8 cellular contexts compared by ENCODE assay signal in the genomic region with DNA sequence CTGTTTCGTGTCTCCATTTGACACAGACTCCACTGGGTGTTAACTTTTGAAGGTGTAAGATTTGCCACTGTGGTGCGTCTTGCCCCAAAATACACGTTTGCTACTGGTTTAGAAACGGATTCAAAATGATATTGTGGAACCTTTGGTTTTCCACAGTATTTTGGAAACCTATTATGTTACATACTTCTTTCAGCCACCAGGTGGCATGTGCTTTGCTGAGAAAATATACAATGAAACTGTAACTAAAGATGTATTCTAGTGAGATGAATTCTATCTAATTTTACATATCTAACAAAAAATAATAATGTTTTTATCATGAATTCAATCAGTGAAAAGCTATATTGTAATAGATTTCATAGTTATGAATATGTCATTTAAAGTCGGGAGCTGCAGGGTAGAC. TPM values are rescaled to one million over a fixed set of nuclear protein-coding genes. Genes with fewer than 3 reads are reported as not detected.
DNase-seq lines count a peak whose midpoint lies in the region; ATAC-seq, FAIRE-seq and TF ChIP-seq lines count a peak whose summit lies in the region.

No MANE protein-coding gene starts in this region.

- CTCF ChIA-PET in BJ (lab: Yijun Ruan, JAX) (interaction anchor here (0.6 to 1.3 kb wide), 2 partner anchors 13 to 1223 kb away, joined by 3 read pairs; no protein-coding TSS in a partner anchor), SK-N-SH (lab: Yijun Ruan, JAX) (interaction anchor here (0.8 to 1.7 kb wide), 8 partner anchors 9 to 69 kb away, joined by 3 to 6 read pairs (median 3); no protein-coding TSS in a partner anchor)

- H3K4me3 ChIP-seq in BJ (ENCODE audit: low read depth, low read length) (no peak overlapping the region), SK-N-SH (ENCODE audit: low read depth in 2 of 2, low read length in 1 of 2) (no peak overlapping the region), keratinocyte (ENCODE audit: control insufficient read depth in 2 of 3, extremely low read depth in 1 of 3, insufficient read depth in 2 of 3, low read depth in 1 of 3, low read length in 3 of 3) (no peak overlapping the region)

- H2AFZ ChIP-seq in SK-N-SH (ENCODE audit: low read depth) (no peak overlapping the region), keratinocyte (ENCODE audit: control insufficient read depth, low read length) (no peak overlapping the region)

- no peak overlapping the region for H3K9ac ChIP-seq in SK-N-SH
- H3K9ac ChIP-seq in keratinocyte (ENCODE audit: control insufficient read depth, extremely low read depth, insufficient read depth, low read length) = no peak overlapping the region

- dilution Hi-C loops in keratinocyte (cut with MboI; ENCODE audit: extremely low pct_ligation_motif_present, low sequenced_read_pairs) = no loop called here

- H3K9me3 ChIP-seq in SK-N-SH (no peaks in the 10 kb centered on the region), keratinocyte (ENCODE audit: control insufficient read depth, low read depth, low read length) (no peaks in the 10 kb centered on the region)

- H3F3A ChIP-seq in SK-N-SH (replicated peaks; ENCODE audit: insufficient read depth) = no peaks in the 10 kb centered on the region

- TF ChIP-seq EP300 in SK-N-SH (IDR thresholded peaks at IDR 0.05; ENCODE audit: borderline replicate concordance in 1 of 2, low read depth in 1 of 2, low read length in 1 of 2) = no peak

- no peaks in the 10 kb centered on the region for H3K79me2 ChIP-seq in SK-N-SH (ENCODE audit: insufficient read depth)
- H3K79me2 ChIP-seq in keratinocyte (ENCODE audit: control insufficient read depth, insufficient read depth, low read length) = no peaks in the 10 kb centered on the region

- H3K4me2 ChIP-seq in SK-N-SH = no peak overlapping the region
- H3K4me2 ChIP-seq in keratinocyte (ENCODE audit: control insufficient read depth, extremely low read depth, insufficient read depth, low read depth, low read length) = no peak overlapping the region

- no peak for DNase-seq in BJ (ENCODE audit: low read depth)
- peak; percentile 11 for DNase-seq in SK-N-SH
- DNase-seq in keratinocyte (ENCODE audit: low read depth, low spot score) = no peak
- no peak for DNase-seq in SIG-M5 treated with dmso at 0.1 percent for 504 hours (lab: John Stamatoyannopoulos, UW; ENCODE audit: unreplicated experiment)

- H4K20me1 ChIP-seq in SK-N-SH (ENCODE audit: insufficient read depth) = no peaks in the 10 kb centered on the region
- H4K20me1 ChIP-seq in keratinocyte (ENCODE audit: control insufficient read depth, extremely low read depth, insufficient read depth, low read length) = no peaks in the 10 kb centered on the region

- no peak overlapping the region for H3K27ac ChIP-seq in SK-N-SH (ENCODE audit: low read depth in 2 of 2, low read length in 1 of 2)
- no peak overlapping the region for H3K27ac ChIP-seq in keratinocyte (ENCODE audit: control insufficient read depth, insufficient read depth, low read length)

- 0% methylated on average over 5 of the region's 5 CpGs for WGBS in SK-N-SH (ENCODE audit: low lambda C conversion rate)

- peak; percentile 41; the same call in 1 of the 2 replicates for TF ChIP-seq RAD21 in SK-N-SH (IDR thresholded peaks at IDR 0.05; ENCODE audit: low read length)

- no peak for FAIRE-seq in keratinocyte (lab: Jason Lieb, UNC)

- H3K4me1 ChIP-seq in SK-N-SH (ENCODE audit: control insufficient read depth in 1 of 2, insufficient read depth in 2 of 2, low read depth in 1 of 2, low read length in 1 of 2) = no peaks in the 10 kb centered on the region
- no peaks in the 10 kb centered on the region for H3K4me1 ChIP-seq in keratinocyte (ENCODE audit: control insufficient read depth, extremely low read depth, insufficient read depth, low read length)

- H3K36me3 ChIP-seq in BJ (ENCODE audit: control insufficient read depth, insufficient read depth, low read length) (no peaks in the 10 kb centered on the region), SK-N-SH (replicated peaks in 1 of 2; ENCODE audit: control insufficient read depth in 1 of 2, insufficient read depth in 2 of 2, low read length in 1 of 2) (no peaks in the 10 kb centered on the region), keratinocyte (ENCODE audit: control insufficient read depth in 2 of 2, extremely low read depth in 1 of 2, insufficient read depth in 2 of 2, low read length in 2 of 2) (no peaks in the 10 kb centered on the region)

- H3K27me3 ChIP-seq in BJ (ENCODE audit: control insufficient read depth, insufficient read depth, low read length) (no peaks in the 10 kb centered on the region), SK-N-SH (ENCODE audit: insufficient read depth) (no peaks in the 10 kb centered on the region), keratinocyte (ENCODE audit: control insufficient read depth, extremely low read depth, insufficient read depth, low read length) (no peaks in the 10 kb centered on the region)

- peak; percentile 29; the same call in 1 of the 2 replicates for TF ChIP-seq CTCF in BJ (IDR thresholded peaks at IDR 0.05; ENCODE audit: insufficient read depth, low read depth, low read length)
- TF ChIP-seq CTCF in SK-N-SH (IDR thresholded peaks at IDR 0.05) = peak; percentile 77
- peak in 2 of 3 experiments; percentile 49 to 55 for TF ChIP-seq CTCF in keratinocyte (optimal IDR thresholded peaks at IDR 0.05 in 1 of 3, IDR thresholded peaks at IDR 0.05 in 1 of 3, conservative IDR thresholded peaks at IDR 0.05 in 1 of 3; ENCODE audit: extremely low read depth in 1 of 3, insufficient read depth in 2 of 3, low read length in 3 of 3)

- H3K9me2 ChIP-seq in SK-N-SH = no peaks in the 10 kb centered on the region

- ATAC-seq in GM21786 (IDR thresholded peaks at IDR 0.05; ENCODE audit: unreplicated experiment) = peak; percentile 55
- no peak for ATAC-seq in HG03139 (IDR thresholded peaks at IDR 0.05; ENCODE audit: unreplicated experiment)
- no peak for ATAC-seq in HG02981 (IDR thresholded peaks at IDR 0.05; ENCODE audit: unreplicated experiment)
- no peak for ATAC-seq in HG03432 (IDR thresholded peaks at IDR 0.05; ENCODE audit: unreplicated experiment)

- no peaks in the 10 kb centered on the region for H3K9me1 ChIP-seq in keratinocyte (ENCODE audit: control insufficient read depth, extremely low read depth, insufficient read depth, low read length)

- POLR2A ChIA-PET in BJ (lab: Charles Lee) = no interaction called here
- POLR2A ChIA-PET in SK-N-SH (lab: Yijun Ruan, JAX) = no interaction called here

TF ChIP-seq in SK-N-SH, 30 proteins besides CTCF, POLR2A, EP300 and RAD21:
- peak; percentile 51 for TF ChIP-seq SMC3 (IDR thresholded peaks at IDR 0.05; ENCODE audit: low read depth, low read length)
- TF ChIP-seq RFX5 (IDR thresholded peaks at IDR 0.05; ENCODE audit: low read length) = no peak
TF ChIP-seq in SK-N-SH: peak in this region for 1.

RNA-seq across cellular contexts. Expression of a gene that starts 28.4 kb away (rescaled TPM):
- polyA plus RNA-seq in BJ (2011; rRNA removed) (not detected in 2 replicates), SK-N-SH (2012; rRNA removed) (not detected in 2 replicates), keratinocyte (0.01 TPM in 2 of 3 replicates, not detected in the other)
- not detected in 2 replicates for polyA minus RNA-seq in BJ (2011; rRNA and poly(A)+ RNA removed)
- polyA plus RNA-seq in SK-N-SH (2012; cell fraction: cytosol; rRNA removed) = not detected in 2 replicates
- polyA plus RNA-seq in SK-N-SH (2012; cell fraction: nucleus; rRNA removed) = not detected in 2 replicates
- polyA plus RNA-seq in keratinocyte (2011; ENCODE audit: low read depth) = 0.11 TPM
- polyA plus RNA-seq in keratinocyte (2011; cell fraction: cytosol; rRNA removed) = 0.02 TPM in 1 of 2 replicates, not detected in the other
- not detected in 2 replicates for polyA plus RNA-seq in keratinocyte (2011; cell fraction: nucleus; rRNA removed)
- 0.01 TPM in 1 of 2 replicates, not detected in the other for polyA plus RNA-seq in keratinocyte (2012; ENCODE audit: low replicate concordance)
- polyA minus RNA-seq in keratinocyte = not detected in 3 replicates
- polyA minus RNA-seq in keratinocyte (2011; cell fraction: cytosol; rRNA and poly(A)+ RNA removed) = not detected
- not detected in 2 replicates for polyA minus RNA-seq in keratinocyte (2011; cell fraction: nucleus; rRNA and poly(A)+ RNA removed)

RNA-seq across cellular contexts. Expression of a gene that starts 56.2 kb away (rescaled TPM):
- polyA plus RNA-seq in BJ (2011; rRNA removed) (not detected in 2 replicates), SK-N-SH (2012; rRNA removed) (not detected in 2 replicates), keratinocyte (not detected in 3 replicates)
- polyA minus RNA-seq in BJ (2011; rRNA and poly(A)+ RNA removed) = not detected in 2 replicates
- not detected in 2 replicates for polyA plus RNA-seq in SK-N-SH (2012; cell fraction: cytosol; rRNA removed)
- polyA plus RNA-seq in SK-N-SH (2012; cell fraction: nucleus; rRNA removed) = not detected in 2 replicates
- not detected for polyA plus RNA-seq in keratinocyte (2011; ENCODE audit: low read depth)
- polyA plus RNA-seq in keratinocyte (2011; cell fraction: cytosol; rRNA removed) = not detected in 2 replicates
- not detected in 2 replicates for polyA plus RNA-seq in keratinocyte (2011; cell fraction: nucleus; rRNA removed)
- not detected in 2 replicates for polyA plus RNA-seq in keratinocyte (2012; ENCODE audit: low replicate concordance)
- not detected in 3 replicates for polyA minus RNA-seq in keratinocyte
- not detected for polyA minus RNA-seq in keratinocyte (2011; cell fraction: cytosol; rRNA and poly(A)+ RNA removed)
- polyA minus RNA-seq in keratinocyte (2011; cell fraction: nucleus; rRNA and poly(A)+ RNA removed) = not detected in 2 replicates
